1 cellular context compared by ENCODE assay signal in genomic region chr11:62858201-62858600, GRCh38.
TF ChIP-seq lines count a peak whose summit lies in the region.

No MANE protein-coding gene starts in this region.

TF ChIP-seq in HepG2, 621 proteins besides CTCF, POLR2A, EP300 and RAD21 (continued from another document):
- TF ChIP-seq, protein P1, sequence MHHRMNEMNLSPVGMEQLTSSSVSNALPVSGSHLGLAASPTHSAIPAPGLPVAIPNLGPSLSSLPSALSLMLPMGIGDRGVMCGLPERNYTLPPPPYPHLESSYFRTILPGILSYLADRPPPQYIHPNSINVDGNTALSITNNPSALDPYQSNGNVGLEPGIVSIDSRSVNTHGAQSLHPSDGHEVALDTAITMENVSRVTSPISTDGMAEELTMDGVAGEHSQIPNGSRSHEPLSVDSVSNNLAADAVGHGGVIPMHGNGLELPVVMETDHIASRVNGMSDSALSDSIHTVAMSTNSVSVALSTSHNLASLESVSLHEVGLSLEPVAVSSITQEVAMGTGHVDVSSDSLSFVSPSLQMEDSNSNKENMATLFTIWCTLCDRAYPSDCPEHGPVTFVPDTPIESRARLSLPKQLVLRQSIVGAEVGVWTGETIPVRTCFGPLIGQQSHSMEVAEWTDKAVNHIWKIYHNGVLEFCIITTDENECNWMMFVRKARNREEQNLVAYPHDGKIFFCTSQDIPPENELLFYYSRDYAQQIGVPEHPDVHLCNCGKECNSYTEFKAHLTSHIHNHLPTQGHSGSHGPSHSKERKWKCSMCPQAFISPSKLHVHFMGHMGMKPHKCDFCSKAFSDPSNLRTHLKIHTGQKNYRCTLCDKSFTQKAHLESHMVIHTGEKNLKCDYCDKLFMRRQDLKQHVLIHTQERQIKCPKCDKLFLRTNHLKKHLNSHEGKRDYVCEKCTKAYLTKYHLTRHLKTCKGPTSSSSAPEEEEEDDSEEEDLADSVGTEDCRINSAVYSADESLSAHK (CRISPR knock-in tag; IDR thresholded peaks at IDR 0.05; ENCODE audit: borderline replicate concordance) = no peak
- peak; percentile 36; the same call in 1 of the 2 replicates for TF ChIP-seq SAP130 (CRISPR knock-in tag; IDR thresholded peaks at IDR 0.05; ENCODE audit: low read depth)
